9 cellular contexts compared by ENCODE assay signal in genomic region chr12:92134638-92135274, GRCh38. TPM values are rescaled to one million over a fixed set of nuclear protein-coding genes. Genes with fewer than 3 reads are reported as not detected.
DNase-seq lines count a peak whose midpoint lies in the region; ATAC-seq and TF ChIP-seq lines count a peak whose summit lies in the region.
"Had no signal": no experiment of that assay in that cellular context is flagged by ENCODE, and none has a peak within 500 bp of the region (broad histone marks: within the 10 kb centered on the region; RNA-seq: fewer than 3 reads in every experiment).

No MANE protein-coding gene starts in this region.

- no peak for TF ChIP-seq CTCF in GM10248 (IDR thresholded peaks at IDR 0.05; ENCODE audit: control extremely low read depth, extremely low read depth, low read depth, missing control alignments)

- POLR2A ChIA-PET in GM10248 (lab: Yijun Ruan, JAX): interaction anchor here (0.5 to 9.0 kb wide), 9 partner anchors 10 to 864 kb away, joined by 3 to 127 read pairs (median 3); partner anchors contain the start of gene BTG1

- H3K27me3 Mint-ChIP-seq in stimulated activated naive CD8-positive, alpha-beta T cell treated with anti-CD3 and anti-CD28 coated beads, Interleukin-15, amount 100 ng/mL, for 72 hours: no peaks in the 10 kb centered on the region

- H3K27ac Mint-ChIP-seq in stimulated activated naive CD8-positive, alpha-beta T cell treated with anti-CD3 and anti-CD28 coated beads, Interleukin-15, amount 100 ng/mL, for 72 hours: peak overlapping the region; percentile 99 to 100

- H3K4me1 Mint-ChIP-seq in stimulated activated naive CD8-positive, alpha-beta T cell treated with anti-CD3 and anti-CD28 coated beads, Interleukin-15, amount 100 ng/mL, for 72 hours: peaks cover 80% of the 10 kb centered on the region

- peak; percentile 42 for DNase-seq in SIG-M5 treated with dmso at 0.1 percent for 504 hours (lab: John Stamatoyannopoulos, UW; ENCODE audit: unreplicated experiment)
- DNase-seq in SIG-M5 (lab: John Stamatoyannopoulos, UW): no peak
- peak; percentile 66 for DNase-seq in RKO (ENCODE audit: low spot score)
- DNase-seq in stimulated activated naive CD8-positive, alpha-beta T cell treated with anti-CD3 and anti-CD28 coated beads, Interleukin-15, amount 100 ng/mL, for 72 hours: no peak
- no peak for DNase-seq in NCI-H446 (lab: John Stamatoyannopoulos, UW)
- DNase-seq in NCI-H1105 treated with DMSO at 0.1 percent for 48 hours (lab: John Stamatoyannopoulos, UW): no peak
- DNase-seq in GM10248 (ENCODE audit: extremely low spot score): no peak
- DNase-seq: NCI-H1694 treated with DMSO at 0.1 percent for 48 hours had no signal

- H3K4me3 Mint-ChIP-seq in stimulated activated naive CD8-positive, alpha-beta T cell treated with anti-CD3 and anti-CD28 coated beads, Interleukin-15, amount 100 ng/mL, for 72 hours: peak overlapping the region; percentile 97 to 98

- peak; percentile 40 for ATAC-seq in esophagus mucosa
- peak; percentile 74 for ATAC-seq in stimulated activated naive CD8-positive, alpha-beta T cell treated with anti-CD3 and anti-CD28 coated beads, Interleukin-15, amount 100 ng/mL, for 72 hours

- H3K9me3 Mint-ChIP-seq in stimulated activated naive CD8-positive, alpha-beta T cell treated with anti-CD3 and anti-CD28 coated beads, Interleukin-15, amount 100 ng/mL, for 72 hours: no peaks in the 10 kb centered on the region

- CTCF ChIA-PET in GM10248 (lab: Yijun Ruan, JAX): interaction anchor here (1.2 to 3.6 kb wide), 7 partner anchors 10 to 753 kb away, joined by 3 to 14 read pairs (median 11); partner anchors contain the start of gene BTG1

RNA-seq across cellular contexts. Expression of gene BTG1, which starts 10.9 kb away (rescaled TPM):
- total RNA-seq in esophagus mucosa: 119 TPM

Comparison
In these comparisons a context has a peak if more than half of its experiments do, and no peak if none do; other contexts are left out.
1. DNase-seq: peak in SIG-M5 treated with dmso at 0.1 percent for 504 hours (single experiment) and RKO (single experiment); none in SIG-M5 (single experiment), stimulated activated naive CD8-positive, alpha-beta T cell treated with anti-CD3 and anti-CD28 coated beads, Interleukin-15, amount 100 ng/mL, for 72 hours (0 of 2), NCI-H446 (0 of 2), NCI-H1105 treated with DMSO at 0.1 percent for 48 hours (single experiment) and GM10248 (single experiment).